In the genomic region with DNA sequence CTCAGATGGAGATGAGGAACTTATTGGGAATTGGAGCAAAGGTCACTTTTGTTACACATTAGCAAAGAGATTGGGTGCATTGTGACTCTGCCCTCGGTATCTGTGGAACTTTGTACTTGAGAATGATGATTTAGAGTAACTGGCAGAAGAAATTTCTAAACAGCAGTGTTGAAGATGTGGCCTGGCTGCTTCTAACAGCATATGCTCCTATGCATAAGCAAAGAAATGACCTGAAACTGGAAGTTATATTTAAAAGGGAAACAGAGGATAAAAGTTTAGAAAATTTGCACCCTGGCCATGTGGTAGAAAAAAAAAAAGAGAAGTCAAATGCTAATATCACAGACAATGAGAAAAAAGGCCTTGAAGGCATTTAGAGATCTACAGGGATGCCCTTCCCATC, we compare ENCODE assay signal across 30 cellular contexts.
"Had no signal": no experiment of that assay in that cellular context is flagged by ENCODE, and none has a peak within 500 bp of the region (broad histone marks: within the 10 kb centered on the region; RNA-seq: fewer than 3 reads in every experiment).

No MANE protein-coding gene starts in this region.

- H2AFZ ChIP-seq: hepatocyte had no signal

- DNase-seq: kidney glomerular epithelial cell; left cardiac atrium; left ventricle myocardium superior; lower lobe of right lung; mammary epithelial cell; mesenchymal stem cell; naive thymus-derived CD8-positive, alpha-beta T cell; nucleus accumbens; pancreas; posterior cingulate gyrus; retina; right cardiac atrium; sigmoid colon; stimulated activated CD4-positive, alpha-beta T cell treated with anti-CD3 and anti-CD28 coated beads, Interleukin-1b, Interleukin-23, amount 100 ng/mL, for 48 hours; stimulated activated CD4-positive, alpha-beta T cell treated with anti-CD3 and anti-CD28 coated beads, Interleukin-2, amount 100 ng/mL, for 48 hours; stimulated activated CD4-positive, alpha-beta T cell treated with anti-CD3 and anti-CD28 coated beads, Interleukin-4, amount 100 ng/mL, for 4 hours; stimulated activated CD8-positive, alpha-beta memory T cell treated with anti-CD3 and anti-CD28 coated beads, Interleukin-4, amount 100 ng/mL, for 48 hours; stimulated activated naive CD4-positive, alpha-beta T cell treated with Interleukin-2 at 50 U/mL for 16 hours; stimulated activated naive CD8-positive, alpha-beta T cell treated with anti-CD3 and anti-CD28 coated beads, Interleukin-15, amount 100 ng/mL, for 72 hours; testis; thyroid gland; transverse colon; upper lobe of left lung had no signal

- H3K79me2 ChIP-seq: hepatocyte had no signal

- H3K4me3 ChIP-seq: hepatocyte, lower lobe of right lung, pancreas, prostate gland, sigmoid colon, smooth muscle cell, testis, thyroid gland, transverse colon, upper lobe of left lung, vagina had no signal

- H3K4me2 ChIP-seq: hepatocyte, smooth muscle cell had no signal

- H3K4me1 ChIP-seq: lower lobe of right lung, pancreas, prostate gland, sigmoid colon, testis, thyroid gland, transverse colon, upper lobe of left lung, vagina had no signal

- H3K27me3 ChIP-seq: hepatocyte, pancreas, sigmoid colon, testis, thyroid gland, transverse colon, upper lobe of left lung, vagina had no signal

- H3K27ac ChIP-seq: hepatocyte, lower lobe of right lung, pancreas, prostate gland, sigmoid colon, testis, thyroid gland, transverse colon, upper lobe of left lung, vagina had no signal

- FAIRE-seq: keratinocyte, pancreas had no signal

- ATAC-seq: left cardiac atrium; left lobe of liver; left ventricle myocardium superior; lower lobe of right lung; naive thymus-derived CD8-positive, alpha-beta T cell; pancreas; right cardiac atrium; stimulated activated memory B cell treated with anti-CD40 and anti-IgM and Interleukin-4, amounts not matched to agents 10 μg/mL and 1 μg/mL and 100 μg/mL, for 72 hours; stimulated activated naive CD8-positive, alpha-beta T cell treated with anti-CD3 and anti-CD28 coated beads, Interleukin-15, amount 100 ng/mL, for 72 hours had no signal

- H3K36me3 ChIP-seq: lower lobe of right lung, pancreas, prostate gland, sigmoid colon, thyroid gland, transverse colon, upper lobe of left lung, vagina had no signal

- H3K9me3 ChIP-seq: pancreas, prostate gland, testis, thyroid gland had no signal
